12 cellular contexts compared by ENCODE assay signal in the genomic region with DNA sequence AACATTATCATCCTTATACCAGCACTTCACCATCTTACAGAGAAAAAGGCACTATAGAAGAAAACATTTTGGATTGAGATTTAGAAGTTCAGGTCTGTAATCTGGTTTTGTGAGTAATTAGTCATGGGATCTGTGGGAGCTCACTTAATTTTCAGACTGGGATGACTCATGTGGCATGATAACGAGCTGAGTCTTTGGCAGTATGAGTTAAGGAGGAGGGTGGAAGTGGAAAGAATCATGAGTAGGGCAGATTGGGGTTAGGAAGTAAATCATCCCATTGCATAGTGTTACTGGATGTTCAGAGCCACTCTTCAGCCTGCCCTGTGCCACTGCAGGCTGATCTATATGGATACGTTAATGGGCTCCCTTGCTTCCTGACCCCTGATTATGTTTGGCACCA.
A peak's percentile ranks its signal among the peaks of the same experiment; 100 is the strongest.
DNase-seq lines count a peak whose midpoint lies in the region; ATAC-seq, FAIRE-seq and TF ChIP-seq lines count a peak whose summit lies in the region.
"Had no signal": no experiment of that assay in that cellular context is flagged by ENCODE, and none has a peak within 500 bp of the region (broad histone marks: within the 10 kb centered on the region; RNA-seq: fewer than 3 reads in every experiment).

No MANE protein-coding gene starts in this region.

- TF ChIP-seq POLR2A in HepG2 (IDR thresholded peaks at IDR 0.05; ENCODE audit: insufficient read depth in 1 of 2, low read depth in 2 of 2, low read length in 2 of 2): no peak

- H3K27me3 ChIP-seq in ACC112 (ENCODE audit: insufficient read depth, low read length): peaks cover 6% of the 10 kb centered on the region; the same call in 1 of the 2 replicates
- peaks cover 4% of the 10 kb centered on the region for H3K27me3 ChIP-seq in adipocyte (replicated peaks; ENCODE audit: control insufficient read depth, insufficient read depth, low read length)
- H3K27me3 ChIP-seq in aorta (ENCODE audit: control insufficient read depth in 1 of 2, insufficient read depth in 2 of 2, low read length in 1 of 2): no peaks in the 10 kb centered on the region
- no peaks in the 10 kb centered on the region for H3K27me3 ChIP-seq in HepG2 (ENCODE audit: control insufficient read depth in 1 of 2, insufficient read depth in 2 of 2, low read length in 2 of 2)
- H3K27me3 ChIP-seq in left ventricle myocardium inferior (ENCODE audit: low read depth): no peaks in the 10 kb centered on the region
- H3K27me3 ChIP-seq: ascending aorta, sigmoid colon had no signal

- no peak for TF ChIP-seq CTCF in HepG2 (CRISPR knock-in tag; IDR thresholded peaks at IDR 0.05)
- no peak for TF ChIP-seq CTCF in left ventricle myocardium inferior (IDR thresholded peaks at IDR 0.05; ENCODE audit: borderline replicate concordance)

- no TSS peak for BruUV-seq in HepG2 (replicated peaks; lab: Mats Ljungman, UMichigan)

- intact Hi-C loops in aorta (cut with DNase I): no loop called here
- intact Hi-C loops in HepG2 (cut with micrococcal nuclease; ENCODE audit: unreplicated experiment): no loop called here
- intact Hi-C loops in left ventricle myocardium inferior (cut with micrococcal nuclease): no loop called here

- in situ Hi-C loops in HepG2 (cut with HindIII; ENCODE audit: extremely low pct_ligation_motif_present, low pct_unique_long_range_greater_than_20kb): no loop called here

- WGBS in aorta, 2 donors: 34 to 38% methylated on average over 2 of the region's 2 CpGs
- 89% methylated on average over 2 of the region's 2 CpGs for WGBS in HepG2 (ENCODE audit: low lambda C conversion rate)

- POLR2A ChIA-PET in HepG2 (lab: Yijun Ruan, JAX): no interaction called here

- H3K9me3 ChIP-seq in adipocyte (ENCODE audit: control insufficient read depth, low read length) (no peaks in the 10 kb centered on the region), aorta (ENCODE audit: control insufficient read depth, low read length) (no peaks in the 10 kb centered on the region), HepG2 (ENCODE audit: low read length) (no peaks in the 10 kb centered on the region), left ventricle myocardium inferior (replicated peaks) (no peaks in the 10 kb centered on the region)
- H3K9me3 ChIP-seq: ascending aorta, sigmoid colon had no signal

- peaks cover 31% of the 10 kb centered on the region for H3K4me1 ChIP-seq in ACC112 (ENCODE audit: control insufficient read depth, insufficient read depth, low read length, unreplicated experiment)
- peaks cover 22% of the 10 kb centered on the region for H3K4me1 ChIP-seq in adipocyte (ENCODE audit: control insufficient read depth, insufficient read depth, low read length)
- no peaks in the 10 kb centered on the region for H3K4me1 ChIP-seq in aorta (ENCODE audit: control insufficient read depth in 1 of 2, insufficient read depth in 2 of 2, low read length in 2 of 2)
- peaks cover 72% of the 10 kb centered on the region for H3K4me1 ChIP-seq in HepG2 (ENCODE audit: insufficient read depth, low read length)
- H3K4me1 ChIP-seq in left ventricle myocardium inferior: no peaks in the 10 kb centered on the region
- H3K4me1 ChIP-seq: ascending aorta had no signal

- DNase-seq in H4 (ENCODE audit: low spot score) (peak; percentile 72), adipocyte (ENCODE audit: low read depth) (peak; percentile 41), glomerular endothelial cell (ENCODE audit: extremely low read depth, low read depth, low spot score) (peak; percentile 37), aorta (no peak), HepG2 (ENCODE audit: low spot score) (no peak), left ventricle myocardium inferior (no peak), mesenteric fat pad (ENCODE audit: low spot score) (no peak)
- DNase-seq: glutamatergic neuron, sigmoid colon had no signal

- H3K9ac ChIP-seq in adipocyte (ENCODE audit: low read length) (no peak overlapping the region), HepG2 (ENCODE audit: insufficient read depth, low read depth, low read length) (no peak overlapping the region)

- ATAC-seq in aorta (ENCODE audit: low FRiP score): no peak
- ATAC-seq in HepG2: no peak

- H2AFZ ChIP-seq in ACC112 (ENCODE audit: low read length, unreplicated experiment) (no peak overlapping the region), HepG2 (ENCODE audit: low read length) (no peak overlapping the region)

- no peaks in the 10 kb centered on the region for H4K20me1 ChIP-seq in HepG2 (ENCODE audit: insufficient read depth, low read length)

- H3K36me3 ChIP-seq in ACC112 (ENCODE audit: insufficient read depth, low read length): no peaks in the 10 kb centered on the region
- no peaks in the 10 kb centered on the region for H3K36me3 ChIP-seq in adipocyte (ENCODE audit: control insufficient read depth, insufficient read depth, low read length, severe bottlenecking)
- H3K36me3 ChIP-seq in aorta (ENCODE audit: control insufficient read depth in 1 of 2, insufficient read depth in 2 of 2, low read length in 1 of 2): no peaks in the 10 kb centered on the region
- H3K36me3 ChIP-seq in HepG2 (replicated peaks in 1 of 2; ENCODE audit: control insufficient read depth in 1 of 2, insufficient read depth in 2 of 2, low read length in 2 of 2): no peaks in the 10 kb centered on the region
- no peaks in the 10 kb centered on the region for H3K36me3 ChIP-seq in left ventricle myocardium inferior
- H3K36me3 ChIP-seq: ascending aorta, sigmoid colon had no signal

- no peak for TF ChIP-seq RAD21 in HepG2 (CRISPR knock-in tag; IDR thresholded peaks at IDR 0.05)

- CTCF ChIA-PET in HepG2 (lab: Yijun Ruan, JAX; ENCODE audit: low intra/inter-chr PET ratio, low total read pairs): no interaction called here

- peak overlapping the region; percentile 2; the same call in 1 of the 2 replicates for H3K27ac ChIP-seq in ACC112 (ENCODE audit: low read depth, low read length)
- H3K27ac ChIP-seq in aorta (ENCODE audit: low read depth in 1 of 2, low read length in 2 of 2): no peak overlapping the region
- H3K27ac ChIP-seq in HepG2 (ENCODE audit: extremely low read length, insufficient read depth, low read length): no peak overlapping the region
- no peak overlapping the region for H3K27ac ChIP-seq in left ventricle myocardium inferior (replicated peaks)
- H3K27ac ChIP-seq: ascending aorta, sigmoid colon, SK-N-MC had no signal

- H3K4me2 ChIP-seq in HepG2 (ENCODE audit: low read depth, low read length): no peak overlapping the region

- TF ChIP-seq EP300 in HepG2 (IDR thresholded peaks at IDR 0.05; ENCODE audit: low read depth in 2 of 2, low read length in 2 of 2): no peak
- no peak for TF ChIP-seq EP300 in HepG2 (CRISPR knock-in tag; IDR thresholded peaks at IDR 0.05; ENCODE audit: borderline replicate concordance)

- H3K79me2 ChIP-seq in ACC112 (ENCODE audit: control insufficient read depth, insufficient read depth, low read length, unreplicated experiment) (no peaks in the 10 kb centered on the region), HepG2 (ENCODE audit: insufficient read depth, low read length) (no peaks in the 10 kb centered on the region)

- FAIRE-seq in HepG2 (lab: Jason Lieb, UNC): no peak

- no peak overlapping the region for H3K4me3 ChIP-seq in ACC112 (ENCODE audit: low read depth, low read length)
- no peak overlapping the region for H3K4me3 ChIP-seq in adipocyte (ENCODE audit: low read length)
- no peak overlapping the region for H3K4me3 ChIP-seq in aorta (ENCODE audit: low read length in 2 of 2)
- H3K4me3 ChIP-seq in HepG2 (replicated peaks in 1 of 3; ENCODE audit: insufficient read depth in 1 of 3, low read depth in 2 of 3, low read length in 3 of 3): no peak overlapping the region
- no peak overlapping the region for H3K4me3 ChIP-seq in left ventricle myocardium inferior
- H3K4me3 ChIP-seq: ascending aorta, sigmoid colon, SK-N-MC had no signal

TF ChIP-seq in HepG2, 621 proteins besides CTCF, POLR2A, EP300 and RAD21:
- TF ChIP-seq FOXA1 (IDR thresholded peaks at IDR 0.05) (no peak), FOXA1 (CRISPR knock-in tag; IDR thresholded peaks at IDR 0.05) (no peak)

Comparison
In these comparisons a context has a peak if more than half of its experiments do, and no peak if none do; other contexts are left out.
1. DNase-seq: peak in H4 (single experiment), adipocyte (single experiment) and glomerular endothelial cell (single experiment); none in aorta (0 of 2), HepG2 (single experiment), left ventricle myocardium inferior (single experiment) and mesenteric fat pad (single experiment).